8 cellular contexts compared by ENCODE assay signal in the genomic region with DNA sequence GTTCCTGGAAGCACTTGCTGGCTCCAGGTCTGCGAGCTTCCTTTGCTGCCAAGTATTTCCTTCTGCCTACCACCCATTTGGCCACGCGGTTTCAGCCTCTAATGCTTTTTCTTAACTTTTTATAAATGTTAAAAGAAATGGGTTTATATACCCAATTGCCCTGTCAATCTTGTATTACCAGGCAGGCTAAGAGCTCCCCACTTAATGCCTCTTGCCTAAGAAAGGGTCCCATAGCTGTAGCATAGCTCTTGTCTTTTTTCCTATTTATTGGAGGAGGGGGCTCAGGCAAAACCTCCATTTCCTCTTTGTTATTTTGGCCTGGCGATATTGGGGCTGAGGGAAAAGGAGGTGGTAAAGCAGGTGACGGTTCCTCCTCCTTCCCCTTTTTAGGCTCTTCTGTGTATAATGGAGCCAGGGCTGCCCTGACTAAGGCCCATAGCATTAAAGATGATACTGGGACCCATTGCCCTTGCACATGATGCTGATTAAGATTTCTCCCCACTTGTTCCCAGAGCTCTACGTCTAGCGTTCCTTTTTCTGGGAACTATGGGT. TPM values are rescaled to one million over a fixed set of nuclear protein-coding genes. Genes with fewer than 3 reads are reported as not detected.
DNase-seq lines count a peak whose midpoint lies in the region; ATAC-seq and TF ChIP-seq lines count a peak whose summit lies in the region.

No MANE protein-coding gene starts in this region.

- H3K27ac Mint-ChIP-seq in chondrocyte (ENCODE audit: unreplicated experiment), result peak overlapping the region; percentile 49
- peak overlapping the region; percentile 97 for H3K27ac Mint-ChIP-seq in progenitor cell of endocrine pancreas

- ATAC-seq in GM19455 (IDR thresholded peaks at IDR 0.05; ENCODE audit: unreplicated experiment) (peak; percentile 9), HG03378 (IDR thresholded peaks at IDR 0.05; ENCODE audit: unreplicated experiment) (peak; percentile 21), gastroesophageal sphincter (no peak)

- H3K36me3 Mint-ChIP-seq in chondrocyte (ENCODE audit: low read depth) (no peaks in the 10 kb centered on the region), progenitor cell of endocrine pancreas (ENCODE audit: insufficient read depth) (peaks cover 29% of the 10 kb centered on the region)

- no peaks in the 10 kb centered on the region for H3K36me3 ChIP-seq in gastroesophageal sphincter

- H3K4me1 ChIP-seq in gastroesophageal sphincter, result peaks cover 0 to 16% (median 0%) of the 10 kb centered on the region in 3 donors

- H3K4me3 Mint-ChIP-seq in chondrocyte (ENCODE audit: unreplicated experiment) (peak overlapping the region; percentile 76), progenitor cell of endocrine pancreas (ENCODE audit: low read depth) (peak overlapping the region; percentile 64)

- H3K4me1 Mint-ChIP-seq in chondrocyte (ENCODE audit: low read depth) (peaks cover 12% of the 10 kb centered on the region), progenitor cell of endocrine pancreas (ENCODE audit: low read depth) (peaks cover 21% of the 10 kb centered on the region)

- peaks cover 2% of the 10 kb centered on the region for H3K27me3 Mint-ChIP-seq in chondrocyte (ENCODE audit: low read depth)
- no peaks in the 10 kb centered on the region for H3K27me3 Mint-ChIP-seq in progenitor cell of endocrine pancreas

- WGBS in gastroesophageal sphincter (ENCODE audit: low coverage in 1 of 2), 2 donors, result 49 to 51% methylated on average over 5 to 7 of the region's 7 CpGs

- DNase-seq in chondrocyte (ENCODE audit: low spot score) (no peak), progenitor cell of endocrine pancreas (ENCODE audit: low spot score, unreplicated experiment) (no peak), NCI-H526 treated with DMSO at 0.1 percent for 48 hours (lab: John Stamatoyannopoulos, UW) (no peak), NCI-H446 (lab: John Stamatoyannopoulos, UW) (no peak), SHP77 treated with DMSO at 0.1 percent for 48 hours (lab: John Stamatoyannopoulos, UW) (no peak)

- TF ChIP-seq CTCF in chondrocyte (IDR thresholded peaks at IDR 0.05), result no peak
- TF ChIP-seq CTCF in progenitor cell of endocrine pancreas (IDR thresholded peaks at IDR 0.05; ENCODE audit: unreplicated experiment), result no peak
- no peak for TF ChIP-seq CTCF in gastroesophageal sphincter (IDR thresholded peaks at IDR 0.05)

- H3K9me3 Mint-ChIP-seq in chondrocyte (ENCODE audit: low read depth) (no peaks in the 10 kb centered on the region), progenitor cell of endocrine pancreas (ENCODE audit: low read depth) (peaks cover 9% of the 10 kb centered on the region)

- H3K9me3 ChIP-seq in gastroesophageal sphincter, result no peaks in the 10 kb centered on the region

- no peak for TF ChIP-seq POLR2A in gastroesophageal sphincter (IDR thresholded peaks at IDR 0.05)

- H3K27me3 ChIP-seq in gastroesophageal sphincter, result no peaks in the 10 kb centered on the region

- H3K27ac ChIP-seq in gastroesophageal sphincter, result peak overlapping the region in 2 of 4 donors; percentile 4 to 35

- H3K4me3 ChIP-seq in gastroesophageal sphincter, result peak overlapping the region in 1 of 2 donors; percentile 37

- TF ChIP-seq EP300 in gastroesophageal sphincter (IDR thresholded peaks at IDR 0.05), result no peak

RNA-seq across cellular contexts. Expression of a gene that starts 21.6 kb away (rescaled TPM):
- total RNA-seq in chondrocyte, result 13.7 to 18.7 TPM (median 13.9 TPM) in 3 replicates
- total RNA-seq in progenitor cell of endocrine pancreas, result 22.7 and 23.6 TPM in 2 replicates
- total RNA-seq in gastroesophageal sphincter, result 10 to 100 TPM; 41.4 to 59.0 (median 45.0) TPM

RNA-seq across cellular contexts. Expression of a gene that starts 36.4 kb away (rescaled TPM):
- total RNA-seq in chondrocyte (17.4 to 20.7 TPM (median 20.6 TPM) in 3 replicates), progenitor cell of endocrine pancreas (22.0 and 29.7 TPM in 2 replicates), gastroesophageal sphincter (10 to 100 TPM; 11.6 to 30.8 (median 17.5) TPM)
